29 cellular contexts compared by ENCODE assay signal in genomic region chr5:155434681-155435080, GRCh38.
DNase-seq lines count a peak whose midpoint lies in the region; ATAC-seq and TF ChIP-seq lines count a peak whose summit lies in the region.
"Had no signal": no experiment of that assay in that cellular context is flagged by ENCODE, and none has a peak within 500 bp of the region (broad histone marks: within the 10 kb centered on the region; RNA-seq: fewer than 3 reads in every experiment).

No MANE protein-coding gene starts in this region.

- no peaks in the 10 kb centered on the region; the same call in 1 of the 2 replicates for H3K9me2 ChIP-seq in Karpas-422 (replicated peaks; ENCODE audit: insufficient read depth, low read length)

- H4K5ac ChIP-seq in mesendoderm (ENCODE audit: low read length), result no peak overlapping the region

- H3K4me3 ChIP-seq in mesendoderm (ENCODE audit: low read length) (no peak overlapping the region), breast epithelium (no peak overlapping the region), Karpas-422 (ENCODE audit: low read length) (no peak overlapping the region)
- H3K4me3 ChIP-seq: cardiac muscle cell, colonic mucosa, heart right ventricle, lower lobe of right lung, neural progenitor cell, PC-9, thoracic aorta had no signal

- H2AK5ac ChIP-seq in mesendoderm (ENCODE audit: low read length), result no peak overlapping the region

- no peak for TF ChIP-seq POLR2A in breast epithelium (IDR thresholded peaks at IDR 0.05)

- H3K4me2 ChIP-seq in mesendoderm (ENCODE audit: low read length) (no peak overlapping the region), Karpas-422 (ENCODE audit: low read depth, low read length, poor library complexity, severe bottlenecking) (no peak overlapping the region)
- H3K4me2 ChIP-seq: neural progenitor cell, PC-9 had no signal

- H3K79me2 ChIP-seq in mesendoderm (ENCODE audit: control insufficient read depth, insufficient read depth, low read length) (no peaks in the 10 kb centered on the region), Karpas-422 (ENCODE audit: low read length) (no peaks in the 10 kb centered on the region)

- H3K18ac ChIP-seq in mesendoderm (ENCODE audit: low read length), result no peak overlapping the region

- ATAC-seq in GM18867 (IDR thresholded peaks at IDR 0.05; ENCODE audit: unreplicated experiment), result peak; percentile 57
- ATAC-seq: activated CD8-positive, alpha-beta T cell treated with anti-CD3 and anti-CD28 coated beads for 36 hours; effector memory CD8-positive, alpha-beta T cell; HepG2; lower lobe of right lung; sciatic nerve; stimulated activated naive CD8-positive, alpha-beta T cell treated with anti-CD3 and anti-CD28 coated beads, Interleukin-15, Interleukin-2, amounts not matched to agents 100 U/mL and 50 U/mL, for 24 hours; T-cell had no signal

- no peaks in the 10 kb centered on the region for H4K20me1 ChIP-seq in Karpas-422 (ENCODE audit: insufficient read depth, low read depth, low read length)

- TF ChIP-seq CTCF in breast epithelium (IDR thresholded peaks at IDR 0.05), result no peak

- H3K27me3 ChIP-seq in mesendoderm (ENCODE audit: insufficient read depth, low read length, poor library complexity) (no peaks in the 10 kb centered on the region), breast epithelium (no peaks in the 10 kb centered on the region), Karpas-422 (ENCODE audit: low read length) (no peaks in the 10 kb centered on the region)
- H3K27me3 ChIP-seq: cardiac muscle cell, colonic mucosa, heart right ventricle, neural progenitor cell had no signal

- H4K8ac ChIP-seq in mesendoderm (ENCODE audit: low read depth, low read length), result no peak overlapping the region

- H3K4me1 ChIP-seq in mesendoderm (ENCODE audit: control insufficient read depth, low read depth, low read length), result no peaks in the 10 kb centered on the region
- H3K4me1 ChIP-seq in breast epithelium, result no peaks in the 10 kb centered on the region
- no peaks in the 10 kb centered on the region for H3K4me1 ChIP-seq in Karpas-422 (ENCODE audit: low read length)
- H3K4me1 ChIP-seq: colonic mucosa, heart right ventricle, lower lobe of right lung, neural progenitor cell had no signal

- H3K36me3 ChIP-seq in mesendoderm (ENCODE audit: control insufficient read depth, insufficient read depth, low read length) (no peaks in the 10 kb centered on the region), breast epithelium (no peaks in the 10 kb centered on the region), Karpas-422 (ENCODE audit: insufficient read depth, low read length) (no peaks in the 10 kb centered on the region)
- H3K36me3 ChIP-seq: cardiac muscle cell, colonic mucosa, heart right ventricle, lower lobe of right lung, neural progenitor cell, thoracic aorta had no signal

- intact Hi-C loops in breast epithelium (cut with DNase I; ENCODE audit: low total_unique reads), result loop anchor here (5.0 kb wide), 1 partner anchor 508 kb away; no protein-coding TSS in a partner anchor

- H3K9me3 ChIP-seq in breast epithelium, result no peaks in the 10 kb centered on the region
- no peaks in the 10 kb centered on the region for H3K9me3 ChIP-seq in Karpas-422 (ENCODE audit: low read length)
- H3K9me3 ChIP-seq: colonic mucosa, lower lobe of right lung, thoracic aorta had no signal

- H3K79me1 ChIP-seq in mesendoderm (ENCODE audit: low read length), result no peaks in the 10 kb centered on the region

- no peak overlapping the region for H2BK5ac ChIP-seq in mesendoderm (ENCODE audit: low read length)

- no peak overlapping the region for H2BK15ac ChIP-seq in mesendoderm (replicated peaks; ENCODE audit: low read depth)

- no peak overlapping the region for H3K56ac ChIP-seq in mesendoderm (ENCODE audit: low read length)

- H3K4ac ChIP-seq in mesendoderm (ENCODE audit: low read depth, low read length), result no peak overlapping the region

- H3K27ac ChIP-seq in mesendoderm (ENCODE audit: low read depth, low read length) (no peak overlapping the region), breast epithelium (no peak overlapping the region), Karpas-422 (ENCODE audit: low read length) (no peak overlapping the region)
- H3K27ac ChIP-seq: cardiac muscle cell, colonic mucosa, lower lobe of right lung, neural progenitor cell, PC-9, thoracic aorta had no signal

- DNase-seq in NAMALWA (ENCODE audit: low spot score), result peak; percentile 1
- peak; percentile 50 for DNase-seq in SKM-1 treated with dmso at 0.1 percent for 144 hours (lab: John Stamatoyannopoulos, UW; ENCODE audit: unreplicated experiment)
- DNase-seq in pons (ENCODE audit: low spot score), result peak; percentile 46
- no peak for DNase-seq in mesendoderm
- no peak for DNase-seq in breast epithelium (ENCODE audit: low spot score in 2 of 2)
- DNase-seq in Karpas-422, result no peak
- DNase-seq in EL, result no peak
- DNase-seq: activated CD8-positive, alpha-beta T cell treated with anti-CD3 and anti-CD28 coated beads for 36 hours; activated naive CD8-positive, alpha-beta T cell treated with anti-CD3 and anti-CD28 coated beads for 36 hours; aorta; CD4-positive, CD25-positive, alpha-beta regulatory T cell; colonic mucosa; effector memory CD8-positive, alpha-beta T cell; foreskin fibroblast; heart right ventricle; lower lobe of right lung; NCI-H1417 treated with DMSO at 0.1 percent for 48 hours; NCI-H345; NCI-H774; PC-9; SHP77; stimulated activated naive CD8-positive, alpha-beta T cell treated with anti-CD3 and anti-CD28 coated beads, Interleukin-15, Interleukin-2, amounts not matched to agents 100 U/mL and 50 U/mL, for 24 hours; T-cell had no signal

- no peak overlapping the region for H3K23ac ChIP-seq in mesendoderm (ENCODE audit: low read length)

- H2AFZ ChIP-seq in Karpas-422 (ENCODE audit: low read length), result no peak overlapping the region
- H2AFZ ChIP-seq: neural progenitor cell, PC-9 had no signal

- no CpG with 5 or more reads among the region's 2 CpGs for WGBS in mesendoderm (ENCODE audit: extremely low coverage, insufficient coverage, low lambda C conversion rate)

- H3K9ac ChIP-seq in mesendoderm (ENCODE audit: low read length), result no peak overlapping the region
- H3K9ac ChIP-seq in Karpas-422 (ENCODE audit: low read length), result no peak overlapping the region
- H3K9ac ChIP-seq: neural progenitor cell had no signal

- H2BK120ac ChIP-seq in mesendoderm (ENCODE audit: low read depth, low read length), result no peak overlapping the region

Comparison
In these comparisons a context has a peak if more than half of its experiments do, and no peak if none do; other contexts are left out.
1. DNase-seq: peak in NAMALWA (single experiment), SKM-1 treated with dmso at 0.1 percent for 144 hours (single experiment) and pons (single experiment); none in mesendoderm (single experiment), breast epithelium (0 of 2), Karpas-422 (single experiment) and EL (single experiment).